8 cellular contexts compared by ENCODE assay signal in genomic region chr5:150758534-150759333, GRCh38. TPM values are rescaled to one million over a fixed set of nuclear protein-coding genes. Genes with fewer than 3 reads are reported as not detected.
A peak's percentile ranks its signal among the peaks of the same experiment; 100 is the strongest.
DNase-seq lines count a peak whose midpoint lies in the region; ATAC-seq, FAIRE-seq and TF ChIP-seq lines count a peak whose summit lies in the region.

Gene DCTN4, minus strand, starts transcription at chr5:150759017. Its CDS starts 24 bp downstream, at chr5:150758993.

- H3K27me3 ChIP-seq in OCI-LY3 (ENCODE audit: low read depth, low read length), result no peaks in the 10 kb centered on the region
- peaks cover 0 to 5% of the 10 kb centered on the region in 2 experiments for H3K27me3 ChIP-seq in endothelial cell of umbilical vein (ENCODE audit: control insufficient read depth in 2 of 2, insufficient read depth in 2 of 2, low read length in 2 of 2)

- dilution Hi-C loops in endothelial cell of umbilical vein (cut with MboI; ENCODE audit: extremely low pct_ligation_motif_present, low sequenced_read_pairs), result no loop called here

- peak within 1 kb of the TSS; percentile 98 for H3K4me3 ChIP-seq in OCI-LY3 (ENCODE audit: low read length)
- peak within 1 kb of the TSS; percentile 62 to 80 (median 62) for H3K4me3 ChIP-seq in endothelial cell of umbilical vein (replicated peaks in 1 of 3; ENCODE audit: insufficient read depth in 1 of 3, low read depth in 1 of 3, low read length in 3 of 3)

- H3K4me3 Mint-ChIP-seq in mesothelial cell of epicardium, result no peak within 1 kb of the TSS

- TF ChIP-seq POLR2A in endothelial cell of umbilical vein (IDR thresholded peaks at IDR 0.05; ENCODE audit: low read depth, low read length), result peak; percentile 84

- H3K9me3 ChIP-seq in OCI-LY3 (ENCODE audit: insufficient read depth, low read length) (no peaks in the 10 kb centered on the region), endothelial cell of umbilical vein (replicated peaks; ENCODE audit: control insufficient read depth, insufficient read depth, low read length) (no peaks in the 10 kb centered on the region)

- peaks cover 27% of the 10 kb centered on the region for H3K4me1 Mint-ChIP-seq in mesothelial cell of epicardium

- H3K4me2 ChIP-seq in OCI-LY3 (ENCODE audit: low read length) (peak within 1 kb of the TSS; percentile 92), endothelial cell of umbilical vein (ENCODE audit: insufficient read depth, low read length) (peak within 1 kb of the TSS; percentile 100)

- peaks cover 19% of the 10 kb centered on the region for H3K36me3 Mint-ChIP-seq in mesothelial cell of epicardium

- H3K9me3 Mint-ChIP-seq in mesothelial cell of epicardium, result no peaks in the 10 kb centered on the region

- H3K4me1 ChIP-seq in OCI-LY3 (ENCODE audit: low read length) (peaks cover 10% of the 10 kb centered on the region), endothelial cell of umbilical vein (ENCODE audit: control insufficient read depth, extremely low read depth, insufficient read depth, low read length) (peaks cover 13% of the 10 kb centered on the region)

- H3K27ac ChIP-seq in OCI-LY3 (ENCODE audit: low read length) (peak within 1 kb of the TSS; percentile 84), endothelial cell of umbilical vein (ENCODE audit: insufficient read depth, low read depth, low read length) (peak within 1 kb of the TSS; percentile 76)

- intact Hi-C loops in endothelial cell of umbilical vein (cut with micrococcal nuclease), result loop anchor here (1.0 to 2.0 kb wide), 3 partner anchors 20 to 322 kb away; partner anchors contain the start of genes RBM22, SMIM3 and TNIP1

- peaks cover 12% of the 10 kb centered on the region for H3K36me3 ChIP-seq in OCI-LY3 (replicated peaks; ENCODE audit: low read depth, low read length)
- peaks cover 6 to 8% of the 10 kb centered on the region in 2 experiments for H3K36me3 ChIP-seq in endothelial cell of umbilical vein (ENCODE audit: control insufficient read depth in 2 of 2, extremely low read depth in 1 of 2, insufficient read depth in 2 of 2, low read length in 2 of 2)

- ATAC-seq in GM21528 (IDR thresholded peaks at IDR 0.05; ENCODE audit: low FRiP score, unreplicated experiment), result peak; percentile 95

- peaks cover 23% of the 10 kb centered on the region for H3K79me2 ChIP-seq in OCI-LY3 (ENCODE audit: low read length)
- peaks cover 36% of the 10 kb centered on the region for H3K79me2 ChIP-seq in endothelial cell of umbilical vein (ENCODE audit: control insufficient read depth, insufficient read depth, low read length)

- TF ChIP-seq CTCF in OCI-LY3 (IDR thresholded peaks at IDR 0.05; ENCODE audit: low read depth, low read length) (no peak), endothelial cell of umbilical vein (IDR thresholded peaks at IDR 0.05; ENCODE audit: extremely low read depth in 1 of 2, insufficient read depth in 1 of 2, low read depth in 1 of 2, low read length in 2 of 2) (no peak), mesothelial cell of epicardium (IDR thresholded peaks at IDR 0.05; ENCODE audit: unreplicated experiment) (no peak)

- CTCF ChIA-PET in endothelial cell of umbilical vein (lab: Charles Lee), result interaction anchor here (1.0 to 1.9 kb wide), 6 partner anchors 16 to 309 kb away, joined by 3 to 14 read pairs (median 3); partner anchors contain the start of genes RBM22, RPS14 and SMIM3

- DNase-seq in DMS 273 treated with DMSO at 0.1 percent for 48 hours (lab: John Stamatoyannopoulos, UW) (peak; percentile 99), HuH-7.5 (ENCODE audit: low spot score) (peak; percentile 73), endothelial cell of umbilical vein (ENCODE audit: low read depth, low spot score) (peak; percentile 99), mesothelial cell of epicardium (ENCODE audit: low spot score in 2 of 2, unreplicated experiment in 2 of 2) (peak; percentile 88 to 94)
- peak; percentile 93 for DNase-seq in activated CD8-positive, alpha-beta memory T cell treated with anti-CD3 and anti-CD28 coated beads, Interleukin-2, amount 50 U/mL, for 48 hours
- peak; percentile 88 to 92 for DNase-seq in stimulated activated CD8-positive, alpha-beta memory T cell treated with anti-CD3 and anti-CD28 coated beads, Interleukin-15, amount 100 ng/mL, for 48 hours (ENCODE audit: low read depth in 2 of 2)

- POLR2A ChIA-PET in endothelial cell of umbilical vein (lab: Charles Lee), result interaction anchor here (1.0 kb wide), 1 partner anchor 58 kb away, joined by 5 read pairs; the partner anchor contains the start of gene RBM22

- H3K9ac ChIP-seq in OCI-LY3 (ENCODE audit: low read length) (peak within 1 kb of the TSS; percentile 85), endothelial cell of umbilical vein (replicated peaks; ENCODE audit: extremely low read depth, insufficient read depth, low read length) (peak within 1 kb of the TSS; percentile 75)

- H2AFZ ChIP-seq in OCI-LY3 (ENCODE audit: low read depth, low read length) (peak within 1 kb of the TSS; percentile 97), endothelial cell of umbilical vein (ENCODE audit: low read depth, low read length) (peak within 1 kb of the TSS; percentile 91)

- FAIRE-seq in endothelial cell of umbilical vein (lab: Jason Lieb, UNC), result peak; percentile 99

- no peak within 1 kb of the TSS for H3K27ac Mint-ChIP-seq in mesothelial cell of epicardium

- no peaks in the 10 kb centered on the region for H3K27me3 Mint-ChIP-seq in mesothelial cell of epicardium (ENCODE audit: low read depth)

- no peaks in the 10 kb centered on the region for H3K9me1 ChIP-seq in endothelial cell of umbilical vein (replicated peaks; ENCODE audit: control insufficient read depth, extremely low read depth, insufficient read depth, low read length)

- no peaks in the 10 kb centered on the region for H4K20me1 ChIP-seq in OCI-LY3 (ENCODE audit: insufficient read depth, low read length)
- H4K20me1 ChIP-seq in endothelial cell of umbilical vein (replicated peaks; ENCODE audit: control insufficient read depth, extremely low read depth, insufficient read depth, low read length), result no peaks in the 10 kb centered on the region

- TSS peak; percentile 63 for BruUV-seq in endothelial cell of umbilical vein (replicated peaks; lab: Mats Ljungman, UMichigan)

TF ChIP-seq in endothelial cell of umbilical vein, 7 proteins besides CTCF, POLR2A, EP300 and RAD21:
- peak; percentile 80 for TF ChIP-seq POLR2AphosphoS5 (IDR thresholded peaks at IDR 0.05; ENCODE audit: insufficient read depth, low read depth, low read length)
- TF ChIP-seq MAX (IDR thresholded peaks at IDR 0.05; ENCODE audit: insufficient read depth, insufficient read length), result peak; percentile 98
- no peak for TF ChIP-seq GATA2 (IDR thresholded peaks at IDR 0.05; ENCODE audit: insufficient read depth, insufficient read length, low read depth, low read length)
- no peak for TF ChIP-seq FOS (IDR thresholded peaks at IDR 0.05; ENCODE audit: borderline replicate concordance, insufficient read depth, low read length)

RNA-seq across cellular contexts. Expression of gene DCTN4, which starts in this region (rescaled TPM):
- total RNA-seq in endothelial cell of umbilical vein (42.8 and 47.3 TPM in 2 replicates), mesothelial cell of epicardium (75.7 to 82.4 TPM (median 76.1 TPM) in 3 replicates)
- 18.8 and 22.4 TPM in 2 replicates for polyA plus RNA-seq in endothelial cell of umbilical vein
- 22.7 and 24.4 TPM in 2 replicates for polyA plus RNA-seq in endothelial cell of umbilical vein (2011; cell fraction: cytosol; rRNA removed)
- polyA plus RNA-seq in endothelial cell of umbilical vein (2011; cell fraction: nucleus; rRNA removed), result 42.1 and 42.4 TPM in 2 replicates
- 21.6 and 26.9 TPM in 2 replicates for polyA plus RNA-seq in endothelial cell of umbilical vein (2012)
- 50.5 and 61.8 TPM in 2 replicates for polyA minus RNA-seq in endothelial cell of umbilical vein
- polyA minus RNA-seq in endothelial cell of umbilical vein (2011; cell fraction: cytosol; rRNA and poly(A)+ RNA removed), result 29.8 TPM
- polyA minus RNA-seq in endothelial cell of umbilical vein (2011; cell fraction: nucleus; rRNA and poly(A)+ RNA removed), result 80.2 and 92.1 TPM in 2 replicates

Comparison
In these comparisons a context has a peak if more than half of its experiments do, and no peak if none do; other contexts are left out.
1. Peak in every context shown above with its lines: DNase-seq, ATAC-seq, H3K4me3 ChIP-seq and H3K27ac ChIP-seq.